8 cellular contexts compared by ENCODE assay signal in the genomic region with DNA sequence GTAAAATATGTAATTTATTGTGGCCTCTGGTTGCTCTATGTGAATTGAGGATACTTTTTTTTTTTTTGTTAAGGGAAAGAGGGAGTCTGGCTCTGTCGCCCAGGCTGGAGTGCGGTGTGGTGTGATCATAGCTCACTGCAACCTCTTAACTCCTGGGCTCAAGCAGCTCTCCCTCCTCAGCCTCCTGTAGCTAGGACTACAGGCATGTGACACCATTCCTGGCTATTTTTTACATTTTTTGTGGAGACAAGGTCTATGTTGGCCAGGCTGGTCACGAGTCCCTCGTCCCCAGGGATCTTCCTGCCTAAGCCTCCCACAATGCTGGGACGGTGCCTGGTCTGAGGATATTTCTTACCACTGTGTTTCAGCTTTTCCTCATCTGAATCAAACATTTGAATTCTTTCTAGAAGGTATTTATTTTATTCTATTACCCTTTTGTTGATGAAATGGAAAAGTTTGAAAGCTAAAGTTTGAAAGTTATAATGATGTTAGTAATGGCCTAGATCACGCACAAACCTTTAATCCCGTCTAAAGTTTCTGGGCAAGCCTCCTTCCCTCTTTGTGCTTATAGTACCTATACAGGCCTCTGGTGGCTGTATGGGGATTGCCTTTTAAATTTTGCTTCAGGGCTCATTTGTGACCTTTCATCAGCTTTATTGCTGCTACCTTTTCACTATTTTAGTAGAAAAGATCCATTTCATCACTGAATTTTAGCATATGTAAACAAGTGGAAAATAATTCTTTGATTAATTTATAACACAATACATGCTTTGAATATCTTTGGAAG. TPM values are rescaled to one million over a fixed set of nuclear protein-coding genes. Genes with fewer than 3 reads are reported as not detected.
DNase-seq lines count a peak whose midpoint lies in the region; ATAC-seq and TF ChIP-seq lines count a peak whose summit lies in the region.

No MANE protein-coding gene starts in this region.

- no peaks in the 10 kb centered on the region for H3K9me2 ChIP-seq in neural cell (ENCODE audit: insufficient read depth, low read length)

- H2AFZ ChIP-seq in neural cell (ENCODE audit: low read depth, low read length) = no peak overlapping the region

- ATAC-seq in HG03439 (IDR thresholded peaks at IDR 0.05; ENCODE audit: unreplicated experiment) (no peak), GM19035 (IDR thresholded peaks at IDR 0.05; ENCODE audit: unreplicated experiment) (no peak)

- H3K4me3 ChIP-seq in HUES6 (ENCODE audit: low read depth, low read length) (peak overlapping the region; percentile 95), WI38 (ENCODE audit: low read depth, low read length) (peak overlapping the region; percentile 96), foreskin fibroblast (ENCODE audit: low read depth in 1 of 2, low read length in 2 of 2) (peak overlapping the region; percentile 94 to 98), neural cell (ENCODE audit: low read length) (peak overlapping the region; percentile 91)

- peak; percentile 33 for DNase-seq in D341Med (ENCODE audit: low spot score)
- DNase-seq in foreskin fibroblast = peak; percentile 39 to 65
- no peak for DNase-seq in stimulated activated naive CD4-positive, alpha-beta T cell (lab: John Stamatoyannopoulos, UW)

- no peak for TF ChIP-seq EP300 in neural cell (conservative IDR thresholded peaks at IDR 0.05; ENCODE audit: poor library complexity, severe bottlenecking)

- H3K27me3 ChIP-seq in HUES6 (ENCODE audit: control insufficient read depth, insufficient read depth, low read length) = no peaks in the 10 kb centered on the region
- no peaks in the 10 kb centered on the region for H3K27me3 ChIP-seq in neural cell (ENCODE audit: insufficient read depth, low read depth, low read length)

- peak; percentile 48 for TF ChIP-seq RAD21 in neural cell (conservative IDR thresholded peaks at IDR 0.05)

- H3K9ac ChIP-seq in HUES6 (ENCODE audit: low read length) = peak overlapping the region; percentile 92
- H3K9ac ChIP-seq in neural cell (ENCODE audit: low read length) = peak overlapping the region; percentile 98

- peaks cover 40% of the 10 kb centered on the region for H3K79me2 ChIP-seq in neural cell (replicated peaks; ENCODE audit: insufficient read depth, low read length)

- H3F3A ChIP-seq in neural cell (ENCODE audit: insufficient read depth, low read length, poor library complexity, severe bottlenecking) = no peaks in the 10 kb centered on the region

- H3K36me3 ChIP-seq in HUES6 (ENCODE audit: control insufficient read depth, insufficient read depth, low read length) = peaks cover 26% of the 10 kb centered on the region
- H3K36me3 ChIP-seq in neural cell (ENCODE audit: insufficient read depth, low read length) = peaks cover 5% of the 10 kb centered on the region

- H4K20me1 ChIP-seq in neural cell (ENCODE audit: insufficient read depth) = no peaks in the 10 kb centered on the region

- 0 out of 2 replicates have a peak overlapping the region, but pooled peaks have one; percentile 90 for H3K27ac ChIP-seq in HUES6 (ENCODE audit: low read depth, low read length)
- peak overlapping the region; percentile 96 for H3K27ac ChIP-seq in neural cell (ENCODE audit: low read length)

- TF ChIP-seq CTCF in WI38 (IDR thresholded peaks at IDR 0.05; ENCODE audit: low read depth, low read length) = no peak
- TF ChIP-seq CTCF in foreskin fibroblast (IDR thresholded peaks at IDR 0.05; ENCODE audit: low read depth, low read length) = peak; percentile 23
- peak; percentile 48 for TF ChIP-seq CTCF in neural cell (IDR thresholded peaks at IDR 0.05; ENCODE audit: poor library complexity, severe bottlenecking)

- peaks cover 11% of the 10 kb centered on the region for H3K4me1 ChIP-seq in HUES6 (ENCODE audit: control insufficient read depth, insufficient read depth, low read length)

- H3K4me2 ChIP-seq in neural cell (ENCODE audit: low read length) = peak overlapping the region; percentile 73

- no peaks in the 10 kb centered on the region for H3K9me3 ChIP-seq in HUES6 (ENCODE audit: control insufficient read depth, insufficient read depth, low read depth, low read length)
- no peaks in the 10 kb centered on the region for H3K9me3 ChIP-seq in neural cell (ENCODE audit: low read length)

TF ChIP-seq in neural cell, 6 proteins besides CTCF, POLR2A, EP300 and RAD21:
- TF ChIP-seq EZH2 (IDR thresholded peaks at IDR 0.05; ENCODE audit: borderline replicate concordance, insufficient read depth, low read length, poor library complexity, severe bottlenecking) (no peak), SMC3 (conservative IDR thresholded peaks at IDR 0.05; ENCODE audit: poor library complexity) (peak; percentile 50), TAF1 (IDR thresholded peaks at IDR 0.05; ENCODE audit: low read depth) (no peak), MXI1 (conservative IDR thresholded peaks at IDR 0.05; ENCODE audit: poor library complexity, severe bottlenecking) (peak; percentile 36)

RNA-seq across cellular contexts. Expression of a gene that starts 2.0 kb away (rescaled TPM):
- polyA plus RNA-seq in neural cell = 249 and 270 TPM in 2 replicates
- 173 and 181 TPM in 2 replicates for polyA minus RNA-seq in neural cell

RNA-seq across cellular contexts. Expression of a gene that starts 28.5 kb away (rescaled TPM):
- 6.9 and 17.6 TPM in 2 replicates for polyA plus RNA-seq in neural cell
- 1.9 and 4.4 TPM in 2 replicates for polyA minus RNA-seq in neural cell

Comparison
In these comparisons a context has a peak if more than half of its experiments do, and no peak if none do; other contexts are left out.
1. DNase-seq: peak in D341Med (single experiment) and foreskin fibroblast (2 of 2); none in stimulated activated naive CD4-positive, alpha-beta T cell (0 of 6).
2. Peak in every context shown above with its lines, with median percentiles within 50 percentile points of each other: H3K4me3 ChIP-seq.